Comparison of ENCODE assay signal across 22 cellular contexts in the genomic region with DNA sequence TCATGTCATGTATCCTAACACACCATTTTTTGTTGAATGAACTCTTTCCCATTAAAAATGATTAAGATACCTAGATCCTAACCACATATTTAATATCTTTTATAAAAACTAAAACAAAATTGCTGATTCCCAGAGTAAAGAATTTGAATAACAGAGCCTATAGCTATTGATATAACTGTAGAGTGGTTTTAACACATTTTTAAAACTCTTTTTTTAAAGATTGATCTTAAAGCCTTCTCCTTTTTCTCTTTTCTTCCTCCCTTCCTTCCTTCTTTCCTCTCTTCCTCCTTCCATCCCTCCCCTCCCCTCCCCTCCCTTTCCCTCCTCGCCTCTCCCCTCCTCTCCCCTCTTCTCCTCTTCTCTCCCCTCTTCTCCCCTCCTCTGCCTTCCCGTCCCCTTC.
DNase-seq lines count a peak whose midpoint lies in the region; ATAC-seq, FAIRE-seq and TF ChIP-seq lines count a peak whose summit lies in the region.
"Had no signal": no experiment of that assay in that cellular context is flagged by ENCODE, and none has a peak within 500 bp of the region (broad histone marks: within the 10 kb centered on the region; RNA-seq: fewer than 3 reads in every experiment).

No MANE protein-coding gene starts in this region.

- H3K4me1 ChIP-seq in mammary epithelial cell (ENCODE audit: insufficient read depth, low read length) (no peaks in the 10 kb centered on the region), HEK293 (ENCODE audit: control insufficient read depth, insufficient read depth, low read length) (no peaks in the 10 kb centered on the region), K562 (replicated peaks in 1 of 2; ENCODE audit: control insufficient read depth in 2 of 2, insufficient read depth in 2 of 2, low read length in 2 of 2) (no peaks in the 10 kb centered on the region)
- H3K4me1 ChIP-seq: A549; BLaER1 treated with 17β-estradiol and CSF1 and Interleukin-3, amounts not matched to agents 10 nM and 100 nM; Caco-2 had no signal

- H3K9me3 ChIP-seq in mammary epithelial cell (replicated peaks; ENCODE audit: insufficient read depth, low read length): no peaks in the 10 kb centered on the region
- no peaks in the 10 kb centered on the region for H3K9me3 ChIP-seq in HEK293 (ENCODE audit: control insufficient read depth, insufficient read depth, low read depth, low read length)
- H3K9me3 ChIP-seq in K562 (replicated peaks; ENCODE audit: control insufficient read depth, insufficient read depth, low read depth, low read length): no peaks in the 10 kb centered on the region
- H3K9me3 ChIP-seq: A549; BLaER1 treated with 17β-estradiol and CSF1 and Interleukin-3, amounts not matched to agents 10 nM and 100 nM; Caco-2 had no signal

- H3K4me3 ChIP-seq in mammary epithelial cell (replicated peaks in 1 of 3; ENCODE audit: insufficient read depth in 1 of 3, low read depth in 2 of 3, low read length in 3 of 3): no peak overlapping the region
- H3K4me3 ChIP-seq in HEK293 (ENCODE audit: low read depth, low read length): no peak overlapping the region
- no peak overlapping the region for H3K4me3 ChIP-seq in K562
- H3K4me3 ChIP-seq: A549; BLaER1 treated with 17β-estradiol and CSF1 and Interleukin-3, amounts not matched to agents 10 nM and 100 nM had no signal

- no peak for TF ChIP-seq EP300 in K562 (IDR thresholded peaks at IDR 0.05; ENCODE audit: low read length)

- no peak for FAIRE-seq in K562 (lab: Jason Lieb, UNC)
- FAIRE-seq: A549, D721Med, G401.6, GM12891, GM19239 had no signal

- TF ChIP-seq RAD21 in K562 (CRISPR knock-in tag; conservative IDR thresholded peaks at IDR 0.05 in 1 of 2, IDR thresholded peaks at IDR 0.05 in 1 of 2): no peak

- H3K4me3 Mint-ChIP-seq in MCF 10A (ENCODE audit: unreplicated experiment): no peak overlapping the region
- H3K4me3 Mint-ChIP-seq: B cell; CD4-positive, alpha-beta T cell; CD8-positive, alpha-beta T cell had no signal

- 81% methylated on average over 1 of the region's 2 CpGs for WGBS in mammary epithelial cell (ENCODE audit: low coverage, missing lambda C conversion rate)
- 0% methylated on average over 2 of the region's 2 CpGs for WGBS in K562 (ENCODE audit: insufficient coverage, low coverage, missing lambda C conversion rate)

- H3K27me3 ChIP-seq in mammary epithelial cell (ENCODE audit: insufficient read depth, low read length): no peaks in the 10 kb centered on the region
- H3K27me3 ChIP-seq in K562 (ENCODE audit: control insufficient read depth in 2 of 2, insufficient read depth in 2 of 2, low read length in 2 of 2): no peaks in the 10 kb centered on the region
- H3K27me3 ChIP-seq: BLaER1 treated with 17β-estradiol and CSF1 and Interleukin-3, amounts not matched to agents 10 nM and 100 nM had no signal

- H3K27ac ChIP-seq in mammary epithelial cell (ENCODE audit: insufficient read depth, low read depth, low read length) (no peak overlapping the region), HEK293 (ENCODE audit: extremely low read depth, low read depth, low read length) (no peak overlapping the region), K562 (ENCODE audit: extremely low read depth, low read depth, low read length) (no peak overlapping the region)
- H3K27ac ChIP-seq: 22Rv1; A549; BLaER1 treated with 17β-estradiol and CSF1 and Interleukin-3, amounts not matched to agents 10 nM and 100 nM; C4-2B had no signal

- H3K36me3 Mint-ChIP-seq in MCF 10A (ENCODE audit: insufficient read depth, unreplicated experiment): peaks cover 7% of the 10 kb centered on the region
- H3K36me3 Mint-ChIP-seq: CD8-positive, alpha-beta T cell had no signal

- H3K4me2 ChIP-seq in mammary epithelial cell (ENCODE audit: insufficient read depth, low read depth, low read length) (no peak overlapping the region), K562 (ENCODE audit: insufficient read depth, low read length) (no peak overlapping the region)
- H3K4me2 ChIP-seq: A549; BLaER1 treated with 17β-estradiol and CSF1 and Interleukin-3, amounts not matched to agents 10 nM and 100 nM had no signal

- TF ChIP-seq POLR2A in K562 (conservative IDR thresholded peaks at IDR 0.05): no peak

- no TSS peak for BruUV-seq in MCF 10A (replicated peaks; lab: Mats Ljungman, UMichigan)
- BruUV-seq in mammary epithelial cell (replicated peaks; lab: Mats Ljungman, UMichigan): no TSS peak
- BruUV-seq in K562 (replicated peaks; lab: Mats Ljungman, UMichigan): no TSS peak

- no peaks in the 10 kb centered on the region for H3K27me3 Mint-ChIP-seq in MCF 10A (ENCODE audit: insufficient read depth, unreplicated experiment)
- H3K27me3 Mint-ChIP-seq: B cell; CD4-positive, alpha-beta T cell had no signal

- ATAC-seq in K562: no peak
- no peak for ATAC-seq in GM21360 (IDR thresholded peaks at IDR 0.05; ENCODE audit: unreplicated experiment)
- ATAC-seq: A549; CD8-positive, alpha-beta T cell had no signal

- H3K79me2 ChIP-seq in mammary epithelial cell (ENCODE audit: insufficient read depth, low read length) (no peaks in the 10 kb centered on the region), K562 (ENCODE audit: control insufficient read depth, insufficient read depth, low read length) (no peaks in the 10 kb centered on the region)

- POLR2A ChIA-PET in MCF 10A (lab: Yijun Ruan, JAX) (interaction anchor here (1.1 kb wide), 1 partner anchor 9 kb away, joined by 3 read pairs; no protein-coding TSS in a partner anchor), HEK293 (lab: Yijun Ruan, JAX) (no interaction called here), K562 (lab: Yijun Ruan, JAX) (no interaction called here)

- H3K9ac ChIP-seq in mammary epithelial cell (ENCODE audit: insufficient read depth, low read length) (no peak overlapping the region), K562 (ENCODE audit: insufficient read depth in 1 of 2, low read depth in 2 of 2, low read length in 2 of 2) (no peak overlapping the region)
- H3K9ac ChIP-seq: BLaER1 treated with 17β-estradiol and CSF1 and Interleukin-3, amounts not matched to agents 10 nM and 100 nM had no signal

- peaks cover 10% of the 10 kb centered on the region for H3K4me1 Mint-ChIP-seq in MCF 10A (ENCODE audit: insufficient read depth, unreplicated experiment)
- H3K4me1 Mint-ChIP-seq: B cell had no signal

- in situ Hi-C loops in mammary epithelial cell (cut with MboI; ENCODE audit: low sequenced_read_pairs in 2 of 2) (no loop called here), K562 (cut with MboI) (no loop called here)

- intact Hi-C loops in MCF 10A (cut with micrococcal nuclease): no loop called here
- intact Hi-C loops in mammary epithelial cell (cut with micrococcal nuclease): no loop called here
- intact Hi-C loops in K562 (cut with micrococcal nuclease): no loop called here

- no peaks in the 10 kb centered on the region for H3K9me1 ChIP-seq in K562 (ENCODE audit: control insufficient read depth, insufficient read depth, low read length)

- H3K36me3 ChIP-seq in mammary epithelial cell (ENCODE audit: insufficient read depth, low read length): no peaks in the 10 kb centered on the region
- no peaks in the 10 kb centered on the region for H3K36me3 ChIP-seq in HEK293 (ENCODE audit: control insufficient read depth in 2 of 2, insufficient read depth in 1 of 2, low read length in 2 of 2)
- H3K36me3 ChIP-seq in K562 (ENCODE audit: control insufficient read depth, insufficient read depth, low read length): no peaks in the 10 kb centered on the region
- H3K36me3 ChIP-seq: BLaER1 treated with 17β-estradiol and CSF1 and Interleukin-3, amounts not matched to agents 10 nM and 100 nM had no signal

- dilution Hi-C loops in mammary epithelial cell (cut with HindIII; ENCODE audit: low sequenced_read_pairs): no loop called here

- H4K20me1 ChIP-seq in mammary epithelial cell (ENCODE audit: insufficient read depth, low read length) (no peaks in the 10 kb centered on the region), K562 (replicated peaks; ENCODE audit: control insufficient read depth, insufficient read depth, low read length) (no peaks in the 10 kb centered on the region)
- H4K20me1 ChIP-seq: BLaER1 treated with 17β-estradiol and CSF1 and Interleukin-3, amounts not matched to agents 10 nM and 100 nM had no signal

- H3K27ac Mint-ChIP-seq in MCF 10A (ENCODE audit: low read depth, unreplicated experiment): peak overlapping the region; percentile 87
- H3K27ac Mint-ChIP-seq: B cell; CD4-positive, alpha-beta T cell; CD8-positive, alpha-beta T cell had no signal

- DNase-seq in MCF 10A (ENCODE audit: unreplicated experiment) (no peak), mammary epithelial cell (no peak), K562 (ENCODE audit: extremely low read depth in 1 of 4, low spot score in 3 of 4) (no peak), NK-92 (lab: John Stamatoyannopoulos, UW; ENCODE audit: unreplicated experiment) (no peak)
- DNase-seq: AML-193; Caco-2; Calu3; CD4-positive, alpha-beta T cell; CD8-positive, alpha-beta T cell; DMS79 treated with DMSO at 0.1 percent for 48 hours; GF-D8 had no signal

- CTCF ChIA-PET in MCF 10A (lab: Yijun Ruan, JAX): interaction anchor here (0.6 kb wide), 1 partner anchor 571 kb away, joined by 3 read pairs; no protein-coding TSS in a partner anchor
- CTCF ChIA-PET in mammary epithelial cell (lab: Charles Lee; ENCODE audit: low non-redundant PET): no interaction called here
- CTCF ChIA-PET in HEK293 (lab: Yijun Ruan, JAX): interaction anchor here (0.7 kb wide), 2 partner anchors 552 to 596 kb away, joined by 3 read pairs; no protein-coding TSS in a partner anchor
- CTCF ChIA-PET in K562 (lab: Yijun Ruan, JAX; ENCODE audit: low intra/inter-chr PET ratio): no interaction called here

- no peak overlapping the region for H2AFZ ChIP-seq in mammary epithelial cell (ENCODE audit: low read depth, low read length)
- H2AFZ ChIP-seq in K562 (ENCODE audit: low read depth, low read length): no peak overlapping the region

- peaks cover 9% of the 10 kb centered on the region for H3K9me3 Mint-ChIP-seq in MCF 10A (ENCODE audit: unreplicated experiment)

- TF ChIP-seq CTCF in MCF 10A (IDR thresholded peaks at IDR 0.05; ENCODE audit: unreplicated experiment) (no peak), mammary epithelial cell (conservative IDR thresholded peaks at IDR 0.05 in 1 of 2, IDR thresholded peaks at IDR 0.05 in 1 of 2; ENCODE audit: extremely low read depth in 1 of 2, insufficient read depth in 1 of 2, low read depth in 1 of 2, low read length in 2 of 2) (no peak), HEK293 (tag by site-specific recombination; IDR thresholded peaks at IDR 0.05) (no peak), K562 (IDR thresholded peaks at IDR 0.05 in 2 of 3, conservative IDR thresholded peaks at IDR 0.05 in 1 of 3; ENCODE audit: insufficient read depth in 2 of 3, low read depth in 1 of 3, low read length in 3 of 3) (no peak)

TF ChIP-seq in HEK293, 187 proteins besides CTCF, POLR2A, EP300 and RAD21:
- 0 out of 2 replicates have a peak, but pooled peaks have one; percentile 33 for TF ChIP-seq ZNF366 (tag by site-specific recombination; conservative IDR thresholded peaks at IDR 0.05)
- no peak for TF ChIP-seq ZNF792 (tag by site-specific recombination; IDR thresholded peaks at IDR 0.05)

TF ChIP-seq in K562, 482 proteins besides CTCF, POLR2A, EP300 and RAD21:
- TF ChIP-seq PML (IDR thresholded peaks at IDR 0.05; ENCODE audit: low read length): no peak
- TF ChIP-seq PCBP2 (IDR thresholded peaks at IDR 0.05; ENCODE audit: low read depth, low read length, poor library complexity, severe bottlenecking): peak; percentile 75

Comparison
In these comparisons a context has a peak if more than half of its experiments do, and no peak if none do; other contexts are left out.
1. CTCF ChIA-PET loops: an anchor here in MCF 10A (0.6 kb wide) and HEK293 (0.7 kb wide); none called in mammary epithelial cell and K562.